In the genomic region with DNA sequence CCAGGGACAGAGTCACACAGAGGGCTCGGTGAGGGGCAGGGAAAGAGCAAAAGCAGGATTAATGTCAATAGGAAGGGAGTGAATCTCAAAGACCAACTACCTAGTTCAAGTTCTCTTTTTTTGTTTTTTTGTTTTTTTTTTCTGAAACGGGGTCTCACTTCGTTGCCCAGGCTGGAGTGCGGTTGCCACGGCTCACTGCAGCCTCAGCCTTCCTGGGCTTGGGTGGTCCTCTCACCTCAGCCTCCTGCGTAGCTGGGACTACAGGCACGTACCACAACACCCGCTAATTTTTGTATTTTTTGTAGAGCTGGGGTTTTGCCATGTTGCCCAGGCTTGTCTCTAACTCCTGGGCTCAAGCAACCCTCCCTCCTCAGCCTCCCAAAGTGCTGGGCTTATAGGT, we compare ENCODE assay signal across 1 cellular context.
TF ChIP-seq lines count a peak whose summit lies in the region.

No MANE protein-coding gene starts in this region.

TF ChIP-seq in H1, 55 proteins besides CTCF, POLR2A, EP300 and RAD21:
- no peak for TF ChIP-seq TBP (IDR thresholded peaks at IDR 0.05; ENCODE audit: low read depth, low read length)
- no peak for TF ChIP-seq RBBP5 (IDR thresholded peaks at IDR 0.05; ENCODE audit: borderline replicate concordance, low read depth, low read length)
- TF ChIP-seq TAF7 (optimal IDR thresholded peaks at IDR 0.05; ENCODE audit: borderline replicate concordance, low read depth, low read length) = no peak
- TF ChIP-seq CTBP2 (IDR thresholded peaks at IDR 0.05; ENCODE audit: borderline replicate concordance, insufficient read depth, insufficient read length, low read length) = no peak
- no peak for TF ChIP-seq MAX (IDR thresholded peaks at IDR 0.05)
- TF ChIP-seq TAF1 (IDR thresholded peaks at IDR 0.05; ENCODE audit: low read depth, low read length) = no peak
- no peak for TF ChIP-seq TEAD4 (IDR thresholded peaks at IDR 0.05; ENCODE audit: low read depth, low read length)
- TF ChIP-seq JUND (IDR thresholded peaks at IDR 0.05; ENCODE audit: low read length) = no peak
- TF ChIP-seq CBX8 (IDR thresholded peaks at IDR 0.05; ENCODE audit: borderline replicate concordance, low read depth, low read length) = no peak
- TF ChIP-seq RFX5 (IDR thresholded peaks at IDR 0.05; ENCODE audit: borderline replicate concordance, low read depth, low read length) = no peak
- TF ChIP-seq POLR2AphosphoS5 (IDR thresholded peaks at IDR 0.05; ENCODE audit: low read depth, low read length) = no peak
- TF ChIP-seq GABPA (IDR thresholded peaks at IDR 0.05; ENCODE audit: borderline replicate concordance, insufficient read depth, low read length) = no peak
- no peak for TF ChIP-seq SIX5 (IDR thresholded peaks at IDR 0.05; ENCODE audit: low read depth, low read length)
- TF ChIP-seq NRF1 (IDR thresholded peaks at IDR 0.05; ENCODE audit: low read depth, low read length) = no peak
- TF ChIP-seq SP1 (IDR thresholded peaks at IDR 0.05; ENCODE audit: low read depth, low read length) = no peak
- no peak for TF ChIP-seq MAFK (IDR thresholded peaks at IDR 0.05; ENCODE audit: low read depth, low read length)
